ENCODE assay signal across 30 cellular contexts in the genomic region with DNA sequence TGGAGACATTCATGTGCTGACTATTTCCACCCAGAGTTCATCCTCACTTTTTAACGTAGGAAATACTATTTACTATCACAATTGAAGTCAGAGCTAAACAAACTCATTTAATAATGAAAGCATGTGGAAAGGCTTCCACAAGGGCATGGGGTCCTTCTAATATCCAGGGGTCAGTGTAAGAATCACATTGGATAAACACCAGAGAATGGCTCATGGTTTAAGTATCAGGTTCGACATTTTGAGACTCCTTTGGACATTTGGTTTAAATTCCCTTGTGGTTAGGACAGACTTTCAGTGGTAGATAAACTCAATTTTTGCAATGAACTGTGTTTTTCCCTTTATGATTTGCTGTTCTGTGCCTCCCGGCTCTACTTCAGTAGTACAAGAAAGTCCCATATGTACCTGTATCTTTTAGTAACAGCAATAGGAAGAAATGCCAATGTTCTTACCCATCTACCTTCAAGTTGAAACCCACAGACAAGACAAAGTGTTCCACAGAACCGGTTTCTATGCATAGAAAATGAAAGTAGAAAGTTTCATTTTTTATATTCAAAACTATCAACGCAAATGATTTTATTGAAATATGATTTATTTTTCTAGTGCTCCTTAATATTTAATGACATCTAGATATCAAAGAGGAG.
DNase-seq lines count a peak whose midpoint lies in the region; ATAC-seq and TF ChIP-seq lines count a peak whose summit lies in the region.
"Had no signal": no experiment of that assay in that cellular context is flagged by ENCODE, and none has a peak within 500 bp of the region (broad histone marks: within the 10 kb centered on the region; RNA-seq: fewer than 3 reads in every experiment).

No MANE protein-coding gene starts in this region.

- H3K27ac Mint-ChIP-seq in MCF 10A (ENCODE audit: low read depth, unreplicated experiment): no peak overlapping the region
- H3K27ac Mint-ChIP-seq: activated B cell treated with CpG ODN at 0.5 μM for 24 hours; activated CD8-positive, alpha-beta T cell treated with anti-CD3 and anti-CD28 coated beads for 36 hours; activated naive CD4-positive, alpha-beta T cell treated with anti-CD3 and anti-CD28 coated beads, Interleukin-2, amount 10 ng/mL, durations not matched to agents 7 days and 5 days; B cell; CD8-positive, alpha-beta T cell; stimulated activated naive CD8-positive, alpha-beta T cell treated with anti-CD3 and anti-CD28 coated beads, Interleukin-15, Interleukin-2, amounts not matched to agents 100 ng/mL and 50 ng/mL, for 24 hours; T-helper 1 cell treated with Interleukin-12 subunit alpha and Interleukin-12 subunit beta and Interleukin-4 antibody, amounts not matched to agents 30 μg/mL and 1 μg/mL, for 36 hours had no signal

- intact Hi-C loops in mammary epithelial cell (cut with micrococcal nuclease): no loop called here
- intact Hi-C loops in MCF 10A (cut with micrococcal nuclease): no loop called here
- intact Hi-C loops in PC-3 (cut with micrococcal nuclease): no loop called here

- 60% methylated on average over 5 of the region's 5 CpGs for WGBS in mammary epithelial cell (ENCODE audit: low coverage, missing lambda C conversion rate)

- TF ChIP-seq CTCF in mammary epithelial cell (conservative IDR thresholded peaks at IDR 0.05 in 1 of 2, IDR thresholded peaks at IDR 0.05 in 1 of 2; ENCODE audit: extremely low read depth in 1 of 2, insufficient read depth in 1 of 2, low read depth in 1 of 2, low read length in 2 of 2) (no peak), MCF 10A (IDR thresholded peaks at IDR 0.05; ENCODE audit: unreplicated experiment) (no peak), PC-3 (conservative IDR thresholded peaks at IDR 0.05; ENCODE audit: low read depth, low read length) (no peak), fibroblast of mammary gland (conservative IDR thresholded peaks at IDR 0.05; ENCODE audit: control insufficient read depth, insufficient read depth, low read depth, low read length) (no peak)

- ATAC-seq in PC-3 (no peak), GM18873 (IDR thresholded peaks at IDR 0.05; ENCODE audit: low FRiP score, unreplicated experiment) (no peak), left lobe of liver (no peak)
- ATAC-seq: activated CD8-positive, alpha-beta T cell treated with anti-CD3 and anti-CD28 coated beads for 36 hours; CD8-positive, alpha-beta T cell; left ventricle myocardium superior; right cardiac atrium had no signal

- DNase-seq in mammary epithelial cell (no peak), MCF 10A (ENCODE audit: unreplicated experiment) (no peak), PC-3 (no peak), fibroblast of mammary gland (ENCODE audit: low read depth) (peak; percentile 56), activated gamma-delta T cell (lab: John Stamatoyannopoulos, UW) (no peak), islet precursor cell (no peak), left lobe of liver (ENCODE audit: low spot score) (no peak)
- DNase-seq: activated B cell treated with CpG ODN at 0.5 μM for 24 hours; activated CD8-positive, alpha-beta memory T cell treated with anti-CD3 and anti-CD28 coated beads, Interleukin-2, amount 50 U/mL, for 48 hours; activated CD8-positive, alpha-beta T cell treated with anti-CD3 and anti-CD28 coated beads for 36 hours; activated naive CD4-positive, alpha-beta T cell treated with anti-CD3 and anti-CD28 coated beads, Interleukin-2, amount 10 ng/mL, durations not matched to agents 7 days and 5 days; amniotic stem cell; CD8-positive, alpha-beta T cell; left ventricle myocardium superior; NCI-H1048; NCI-H2171 treated with DMSO at 0.1 percent for 48 hours; NCI-H510A; OCI-M1; posterior cingulate gyrus; right cardiac atrium; SK-N-SH; spleen; stimulated activated CD8-positive, alpha-beta memory T cell treated with anti-CD3 and anti-CD28 coated beads, Interleukin-4, amount 100 ng/mL, for 48 hours; testis had no signal

- H2AFZ ChIP-seq in mammary epithelial cell (ENCODE audit: low read depth, low read length) (peak overlapping the region; percentile 23), PC-3 (ENCODE audit: low read length) (no peak overlapping the region)

- H3K9me3 Mint-ChIP-seq in MCF 10A (ENCODE audit: unreplicated experiment): no peaks in the 10 kb centered on the region

- H3F3A ChIP-seq in PC-3 (ENCODE audit: low read length, unreplicated experiment): no peaks in the 10 kb centered on the region

- H4K20me1 ChIP-seq in mammary epithelial cell (ENCODE audit: insufficient read depth, low read length) (no peaks in the 10 kb centered on the region), PC-3 (ENCODE audit: low read length) (no peaks in the 10 kb centered on the region)

- no peak overlapping the region for H3K4me3 Mint-ChIP-seq in MCF 10A (ENCODE audit: unreplicated experiment)
- H3K4me3 Mint-ChIP-seq: activated B cell treated with CpG ODN at 0.5 μM for 24 hours; activated CD8-positive, alpha-beta T cell treated with anti-CD3 and anti-CD28 coated beads for 36 hours; activated naive CD4-positive, alpha-beta T cell treated with anti-CD3 and anti-CD28 coated beads, Interleukin-2, amount 10 ng/mL, durations not matched to agents 7 days and 5 days; B cell; CD8-positive, alpha-beta T cell; stimulated activated naive CD8-positive, alpha-beta T cell treated with anti-CD3 and anti-CD28 coated beads, Interleukin-15, Interleukin-2, amounts not matched to agents 100 ng/mL and 50 ng/mL, for 24 hours; T-helper 1 cell treated with Interleukin-12 subunit alpha and Interleukin-12 subunit beta and Interleukin-4 antibody, amounts not matched to agents 30 μg/mL and 1 μg/mL, for 36 hours had no signal

- no peaks in the 10 kb centered on the region for H3K36me3 ChIP-seq in mammary epithelial cell (ENCODE audit: insufficient read depth, low read length)
- no peaks in the 10 kb centered on the region for H3K36me3 ChIP-seq in PC-3 (ENCODE audit: low read depth, low read length)
- H3K36me3 ChIP-seq: breast epithelium, spleen had no signal

- H3K27ac ChIP-seq in mammary epithelial cell (ENCODE audit: insufficient read depth, low read depth, low read length) (peak overlapping the region; percentile 16), PC-3 (ENCODE audit: low read length) (no peak overlapping the region)
- H3K27ac ChIP-seq: 22Rv1, breast epithelium, spleen, testis had no signal

- H3K27me3 Mint-ChIP-seq in MCF 10A (ENCODE audit: insufficient read depth, unreplicated experiment): no peaks in the 10 kb centered on the region
- H3K27me3 Mint-ChIP-seq: activated B cell treated with CpG ODN at 0.5 μM for 24 hours; activated CD8-positive, alpha-beta T cell treated with anti-CD3 and anti-CD28 coated beads for 36 hours; activated naive CD4-positive, alpha-beta T cell treated with anti-CD3 and anti-CD28 coated beads, Interleukin-2, amount 10 ng/mL, durations not matched to agents 7 days and 5 days; B cell; stimulated activated naive CD8-positive, alpha-beta T cell treated with anti-CD3 and anti-CD28 coated beads, Interleukin-15, Interleukin-2, amounts not matched to agents 100 ng/mL and 50 ng/mL, for 24 hours had no signal

- H3K4me3 ChIP-seq in mammary epithelial cell (replicated peaks in 1 of 3; ENCODE audit: insufficient read depth in 1 of 3, low read depth in 2 of 3, low read length in 3 of 3) (no peak overlapping the region), PC-3 (ENCODE audit: low read length) (no peak overlapping the region), fibroblast of mammary gland (ENCODE audit: control insufficient read depth, low read depth, low read length) (no peak overlapping the region)
- H3K4me3 ChIP-seq: breast epithelium, spleen, testis had no signal

- no peaks in the 10 kb centered on the region for H3K9me2 ChIP-seq in PC-3 (replicated peaks; ENCODE audit: low read length)
- H3K9me2 ChIP-seq: SK-N-SH had no signal

- H3K9ac ChIP-seq in mammary epithelial cell (ENCODE audit: insufficient read depth, low read length) (no peak overlapping the region), PC-3 (ENCODE audit: low read length) (no peak overlapping the region)
- H3K9ac ChIP-seq: SK-N-SH had no signal

- in situ Hi-C loops in mammary epithelial cell (cut with MboI; ENCODE audit: low sequenced_read_pairs in 2 of 2): no loop called here

- H3K36me3 Mint-ChIP-seq in MCF 10A (ENCODE audit: insufficient read depth, unreplicated experiment): peaks cover 6% of the 10 kb centered on the region
- H3K36me3 Mint-ChIP-seq: activated naive CD4-positive, alpha-beta T cell treated with anti-CD3 and anti-CD28 coated beads, Interleukin-2, amount 10 ng/mL, durations not matched to agents 7 days and 5 days; CD8-positive, alpha-beta T cell had no signal

- H3K4me1 ChIP-seq in mammary epithelial cell (ENCODE audit: insufficient read depth, low read length) (peaks cover 16% of the 10 kb centered on the region), PC-3 (ENCODE audit: insufficient read depth, low read length) (peaks cover 23% of the 10 kb centered on the region)
- H3K4me1 ChIP-seq: breast epithelium, spleen, testis had no signal

- no peaks in the 10 kb centered on the region for H3K9me3 ChIP-seq in mammary epithelial cell (replicated peaks; ENCODE audit: insufficient read depth, low read length)
- H3K9me3 ChIP-seq in PC-3 (ENCODE audit: low read length): no peaks in the 10 kb centered on the region
- H3K9me3 ChIP-seq: breast epithelium, SK-N-SH, testis had no signal

- H3K79me2 ChIP-seq in mammary epithelial cell (ENCODE audit: insufficient read depth, low read length): no peaks in the 10 kb centered on the region
- no peaks in the 10 kb centered on the region for H3K79me2 ChIP-seq in PC-3 (ENCODE audit: low read length)

- CTCF ChIA-PET in mammary epithelial cell (lab: Charles Lee; ENCODE audit: low non-redundant PET) (no interaction called here), MCF 10A (lab: Yijun Ruan, JAX) (interaction anchor here (0.9 kb wide), 2 partner anchors 16 to 1040 kb away, joined by 3 read pairs; no protein-coding TSS in a partner anchor), PC-3 (lab: Charles Lee) (no interaction called here)

- H3K4me1 Mint-ChIP-seq in MCF 10A (ENCODE audit: insufficient read depth, unreplicated experiment): peaks cover 4% of the 10 kb centered on the region
- H3K4me1 Mint-ChIP-seq: activated B cell treated with CpG ODN at 0.5 μM for 24 hours; activated naive CD4-positive, alpha-beta T cell treated with anti-CD3 and anti-CD28 coated beads, Interleukin-2, amount 10 ng/mL, durations not matched to agents 7 days and 5 days; B cell had no signal

- peak overlapping the region; percentile 78 for H3K4me2 ChIP-seq in mammary epithelial cell (ENCODE audit: insufficient read depth, low read depth, low read length)
- H3K4me2 ChIP-seq in PC-3 (ENCODE audit: low read length): peak overlapping the region; percentile 17
- H3K4me2 ChIP-seq: SK-N-SH had no signal

- POLR2A ChIA-PET in MCF 10A (lab: Yijun Ruan, JAX): no interaction called here
- POLR2A ChIA-PET in PC-3 (lab: Charles Lee; ENCODE audit: unreplicated experiment): no interaction called here

- no peaks in the 10 kb centered on the region for H3K27me3 ChIP-seq in mammary epithelial cell (ENCODE audit: insufficient read depth, low read length)
- no peaks in the 10 kb centered on the region for H3K27me3 ChIP-seq in PC-3 (ENCODE audit: low read length)
- H3K27me3 ChIP-seq: breast epithelium, spleen, testis had no signal

- dilution Hi-C loops in mammary epithelial cell (cut with HindIII; ENCODE audit: low sequenced_read_pairs): no loop called here

- BruUV-seq in mammary epithelial cell (replicated peaks; lab: Mats Ljungman, UMichigan) (no TSS peak), MCF 10A (replicated peaks; lab: Mats Ljungman, UMichigan) (no TSS peak), PC-3 (replicated peaks; lab: Mats Ljungman, UMichigan) (no TSS peak)
